8 cellular contexts compared by ENCODE assay signal in the genomic region with DNA sequence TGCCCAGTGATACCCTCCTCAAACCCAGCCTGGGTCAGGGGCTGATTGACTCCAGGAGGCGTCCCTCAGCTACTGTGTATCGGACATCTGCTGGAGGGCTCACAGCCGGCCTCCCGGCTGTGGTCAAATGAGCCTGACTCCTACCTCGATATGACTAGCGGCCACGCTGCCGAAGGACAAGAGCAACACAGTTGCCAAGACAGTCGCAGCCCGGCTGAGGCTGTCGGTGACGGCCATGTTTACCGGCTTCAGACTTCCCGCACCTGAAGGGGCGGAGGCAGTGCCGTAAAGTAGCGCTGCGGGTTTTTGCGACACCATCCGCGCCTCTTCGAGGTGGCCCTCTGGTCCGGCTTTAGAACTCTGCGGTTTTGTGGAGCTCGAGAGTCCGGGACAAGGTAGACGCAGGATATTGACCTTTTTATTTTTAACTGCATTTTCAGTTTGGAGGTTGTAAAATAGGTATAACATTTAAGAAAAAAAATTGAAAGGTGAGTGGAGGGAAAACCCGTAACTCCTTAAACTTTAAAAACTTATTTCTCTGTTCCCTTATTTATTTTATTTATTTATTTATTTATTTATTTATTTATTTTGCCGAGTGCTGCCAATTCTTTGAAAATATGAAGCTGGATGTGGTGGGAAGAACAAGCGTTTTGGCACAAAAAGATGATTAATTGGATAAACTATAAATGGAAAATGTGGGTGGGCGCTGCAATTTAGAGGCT.
DNase-seq lines count a peak whose midpoint lies in the region; ATAC-seq lines count a peak whose summit lies in the region.

A gene (minus strand): TSS at position 265 of the 722 bp plus-strand sequence. CDS start 28 bp downstream, at position 237.

- DNase-seq in CMK (ENCODE audit: low read depth) (peak; percentile 83), HS-27A (ENCODE audit: low read depth) (peak; percentile 77), NK-92 (lab: John Stamatoyannopoulos, UW; ENCODE audit: unreplicated experiment) (peak; percentile 37), medulla oblongata (ENCODE audit: extremely low spot score) (peak; percentile 85)
- DNase-seq in activated CD8-positive, alpha-beta memory T cell treated with anti-CD3 and anti-CD28 coated beads for 4 hours (ENCODE audit: low read depth in 2 of 2): peak; percentile 74 to 76
- DNase-seq in effector memory CD8-positive, alpha-beta T cell: peak; percentile 80 to 84 (median 80)
- DNase-seq in stimulated activated CD8-positive, alpha-beta memory T cell treated with anti-CD3 and anti-CD28 coated beads, Interleukin-12 subunit alpha, Interleukin-12 subunit beta, amount 100 ng/mL, for 1 hour (ENCODE audit: low read depth): peak; percentile 76

- H3K9me3 Mint-ChIP-seq in effector memory CD8-positive, alpha-beta T cell: no peaks in the 10 kb centered on the region

- no peaks in the 10 kb centered on the region for H3K27me3 Mint-ChIP-seq in effector memory CD8-positive, alpha-beta T cell

- peaks cover 10% of the 10 kb centered on the region for H3K36me3 Mint-ChIP-seq in effector memory CD8-positive, alpha-beta T cell (ENCODE audit: insufficient read depth)

- H3K4me3 Mint-ChIP-seq in effector memory CD8-positive, alpha-beta T cell: peak within 1 kb of the TSS; percentile 93 to 96

- H3K4me1 Mint-ChIP-seq in effector memory CD8-positive, alpha-beta T cell (ENCODE audit: low read depth in 2 of 2): peaks cover 24 to 42% of the 10 kb centered on the region in 2 donors

- peak; percentile 97 for ATAC-seq in GM19467 (IDR thresholded peaks at IDR 0.05; ENCODE audit: unreplicated experiment)
- peak; percentile 98 for ATAC-seq in effector memory CD8-positive, alpha-beta T cell (replicated peaks)

- H3K27ac Mint-ChIP-seq in effector memory CD8-positive, alpha-beta T cell: peak within 1 kb of the TSS; percentile 91 to 92

Comparison
In these comparisons a context has a peak if more than half of its experiments do, and no peak if none do; other contexts are left out.
1. Peak in every context shown above with its lines: DNase-seq and ATAC-seq.